Comparison of ENCODE assay signal across 19 cellular contexts in the genomic region with DNA sequence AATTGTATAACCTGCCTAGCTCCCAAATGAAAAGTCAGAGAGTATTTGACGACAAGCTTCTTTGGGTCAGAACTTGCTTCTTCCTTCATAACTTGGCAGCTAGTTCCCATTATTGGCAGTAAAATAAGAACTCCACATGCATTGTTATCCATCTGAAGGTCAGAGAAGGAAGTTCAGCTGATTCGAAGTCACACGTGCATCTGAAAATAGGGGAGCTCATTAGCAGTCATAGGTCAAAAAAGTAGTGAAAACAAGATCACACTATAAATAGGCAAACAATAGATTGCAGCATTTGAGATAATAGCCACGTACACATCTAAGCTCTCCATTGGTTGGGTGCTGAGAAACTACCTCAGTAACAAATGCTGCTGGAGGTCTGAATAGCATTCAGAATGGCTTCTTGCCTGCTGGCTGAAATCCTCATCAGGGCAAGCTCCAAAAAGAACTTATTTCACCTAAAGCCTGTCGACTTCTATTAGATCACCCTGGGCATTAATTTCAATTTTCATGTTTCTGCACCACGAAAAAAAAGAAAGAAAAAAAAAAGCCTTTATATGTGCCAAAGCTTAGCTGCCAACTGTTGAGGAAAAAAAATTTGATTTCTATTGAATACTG.
DNase-seq lines count a peak whose midpoint lies in the region; ATAC-seq and TF ChIP-seq lines count a peak whose summit lies in the region.
"Had no signal": no experiment of that assay in that cellular context is flagged by ENCODE, and none has a peak within 500 bp of the region (broad histone marks: within the 10 kb centered on the region; RNA-seq: fewer than 3 reads in every experiment).

No MANE protein-coding gene starts in this region.

- in situ Hi-C loops in astrocyte of the spinal cord (cut with HindIII; ENCODE audit: low sequenced_read_pairs) = no loop called here

- H3K9me3 ChIP-seq in MG63 (0 out of 2 replicates have a peak, but pooled peaks cover 2% of the 10 kb centered on the region), neuron (ENCODE audit: low read length) (no peaks in the 10 kb centered on the region)
- H3K9me3 ChIP-seq: BLaER1 had no signal

- TF ChIP-seq CTCF in astrocyte of the spinal cord (IDR thresholded peaks at IDR 0.05; ENCODE audit: low read depth, low read length) (no peak), fibroblast of pulmonary artery (IDR thresholded peaks at IDR 0.05; ENCODE audit: low read length, missing control alignments) (no peak)

- no peak overlapping the region for H3K4me3 ChIP-seq in MG63
- H3K4me3 ChIP-seq in astrocyte of the spinal cord (ENCODE audit: low read depth, low read length) = no peak overlapping the region
- no peak overlapping the region for H3K4me3 ChIP-seq in fibroblast of pulmonary artery (replicated peaks; ENCODE audit: low read depth, low read length)
- no peak overlapping the region for H3K4me3 ChIP-seq in neuron (ENCODE audit: low read length)
- H3K4me3 ChIP-seq: BLaER1, SK-N-MC had no signal

- DNase-seq in MG63 = peak; percentile 4
- peak; percentile 5 for DNase-seq in astrocyte of the spinal cord (ENCODE audit: low read depth, low spot score)
- peak; percentile 56 for DNase-seq in fibroblast of pulmonary artery (ENCODE audit: low read depth)
- DNase-seq in SKM-1 (lab: John Stamatoyannopoulos, UW; ENCODE audit: unreplicated experiment) = no peak
- no peak for DNase-seq in NCI-H345 (lab: John Stamatoyannopoulos, UW)
- DNase-seq: CD4-positive, CD25-positive, alpha-beta regulatory T cell; DMS153; NCI-H1092 treated with DMSO at 0.1 percent for 48 hours; NCI-H1436; NCI-H187 treated with DMSO at 0.1 percent for 48 hours; NCI-H2107; NCI-H510A; SIG-M5 had no signal

- H3K27me3 ChIP-seq in MG63 = no peaks in the 10 kb centered on the region
- no peaks in the 10 kb centered on the region for H3K27me3 ChIP-seq in neuron (ENCODE audit: insufficient read depth, low read length)
- H3K27me3 ChIP-seq: BLaER1 had no signal

- H2AFZ ChIP-seq in neuron (ENCODE audit: low read depth, low read length) = peak overlapping the region; percentile 12

- H3K36me3 ChIP-seq in MG63 (no peaks in the 10 kb centered on the region), neuron (ENCODE audit: insufficient read depth, low read length) (no peaks in the 10 kb centered on the region)
- H3K36me3 ChIP-seq: BLaER1 had no signal

- no peak for ATAC-seq in HG03521 (IDR thresholded peaks at IDR 0.05; ENCODE audit: unreplicated experiment)
- ATAC-seq in HG02885 (IDR thresholded peaks at IDR 0.05; ENCODE audit: poor library complexity, unreplicated experiment) = no peak
- ATAC-seq: Panc1 had no signal

- H3K4me1 ChIP-seq in neuron (ENCODE audit: insufficient read depth, low read length) = peaks cover 12% of the 10 kb centered on the region
- H3K4me1 ChIP-seq: BLaER1 had no signal

Comparison
In these comparisons a context has a peak if more than half of its experiments do, and no peak if none do; other contexts are left out.
1. DNase-seq: peak in MG63 (single experiment), astrocyte of the spinal cord (single experiment) and fibroblast of pulmonary artery (single experiment); none in SKM-1 (single experiment) and NCI-H345 (single experiment).